ENCODE assay signal across 10 cellular contexts in genomic region chr2:173187911-173188788, GRCh38.
DNase-seq lines count a peak whose midpoint lies in the region; ATAC-seq and TF ChIP-seq lines count a peak whose summit lies in the region.
"Had no signal": no experiment of that assay in that cellular context is flagged by ENCODE, and none has a peak within 500 bp of the region (broad histone marks: within the 10 kb centered on the region; RNA-seq: fewer than 3 reads in every experiment).

No MANE protein-coding gene starts in this region.

- peak; percentile 25 for DNase-seq in NCI-H510A treated with DMSO at 0.1 percent for 48 hours (lab: John Stamatoyannopoulos, UW)
- DNase-seq in NCI-H510A (lab: John Stamatoyannopoulos, UW), result no peak
- peak; percentile 62 for DNase-seq in brain microvascular endothelial cell
- DNase-seq in inferior parietal cortex (ENCODE audit: extremely low spot score), result peak; percentile 34
- DNase-seq in tibial artery, result no peak
- DNase-seq in GM13977 (ENCODE audit: low spot score), result no peak
- DNase-seq in NCI-H1092 (lab: John Stamatoyannopoulos, UW), result no peak
- DNase-seq: activated CD4-positive, alpha-beta T cell treated with anti-CD3 and anti-CD28 coated beads for 4 hours; NCI-H1436 treated with DMSO at 0.1 percent for 48 hours had no signal

- intact Hi-C loops in tibial artery (cut with DNase I; ENCODE audit: low total_unique reads), result no loop called here

- TF ChIP-seq CTCF in brain microvascular endothelial cell (IDR thresholded peaks at IDR 0.05; ENCODE audit: low read depth, low read length, missing control alignments) (no peak), tibial artery (IDR thresholded peaks at IDR 0.05) (no peak), GM13977 (IDR thresholded peaks at IDR 0.05; ENCODE audit: extremely low read depth, insufficient read depth, missing control alignments) (no peak)

- H3K27ac ChIP-seq in brain microvascular endothelial cell (no peak overlapping the region), tibial artery (peak overlapping the region; percentile 80 to 85)

- in situ Hi-C loops in brain microvascular endothelial cell (cut with HindIII; ENCODE audit: low pct_ligation_motif_present, low sequenced_read_pairs) (no loop called here), GM13977 (cut with MboI; ENCODE audit: low pct_unique_long_range_greater_than_20kb, low sequenced_read_pairs, unreplicated experiment) (no loop called here)

- ATAC-seq in HG02610 (IDR thresholded peaks at IDR 0.05; ENCODE audit: unreplicated experiment), result no peak

- no peaks in the 10 kb centered on the region for H3K27me3 ChIP-seq in brain microvascular endothelial cell (replicated peaks)
- no peaks in the 10 kb centered on the region for H3K27me3 ChIP-seq in tibial artery

- H3K4me3 ChIP-seq in brain microvascular endothelial cell (ENCODE audit: low read depth, low read length), result no peak overlapping the region
- H3K4me3 ChIP-seq in tibial artery, result no peak overlapping the region

- no peaks in the 10 kb centered on the region for H3K36me3 ChIP-seq in brain microvascular endothelial cell (replicated peaks)
- H3K36me3 ChIP-seq in tibial artery, result no peaks in the 10 kb centered on the region

- peaks cover 0 to 85% (median 46%) of the 10 kb centered on the region in 4 donors for H3K4me1 ChIP-seq in tibial artery

- H3K9me3 ChIP-seq in tibial artery, result no peaks in the 10 kb centered on the region

Comparison
In these comparisons a context has a peak if more than half of its experiments do, and no peak if none do; other contexts are left out.
1. DNase-seq: peak in NCI-H510A treated with DMSO at 0.1 percent for 48 hours (single experiment), brain microvascular endothelial cell (single experiment) and inferior parietal cortex (single experiment); none in NCI-H510A (single experiment), tibial artery (0 of 2), GM13977 (single experiment) and NCI-H1092 (single experiment).